ENCODE assay signal across 9 cellular contexts in the genomic region with DNA sequence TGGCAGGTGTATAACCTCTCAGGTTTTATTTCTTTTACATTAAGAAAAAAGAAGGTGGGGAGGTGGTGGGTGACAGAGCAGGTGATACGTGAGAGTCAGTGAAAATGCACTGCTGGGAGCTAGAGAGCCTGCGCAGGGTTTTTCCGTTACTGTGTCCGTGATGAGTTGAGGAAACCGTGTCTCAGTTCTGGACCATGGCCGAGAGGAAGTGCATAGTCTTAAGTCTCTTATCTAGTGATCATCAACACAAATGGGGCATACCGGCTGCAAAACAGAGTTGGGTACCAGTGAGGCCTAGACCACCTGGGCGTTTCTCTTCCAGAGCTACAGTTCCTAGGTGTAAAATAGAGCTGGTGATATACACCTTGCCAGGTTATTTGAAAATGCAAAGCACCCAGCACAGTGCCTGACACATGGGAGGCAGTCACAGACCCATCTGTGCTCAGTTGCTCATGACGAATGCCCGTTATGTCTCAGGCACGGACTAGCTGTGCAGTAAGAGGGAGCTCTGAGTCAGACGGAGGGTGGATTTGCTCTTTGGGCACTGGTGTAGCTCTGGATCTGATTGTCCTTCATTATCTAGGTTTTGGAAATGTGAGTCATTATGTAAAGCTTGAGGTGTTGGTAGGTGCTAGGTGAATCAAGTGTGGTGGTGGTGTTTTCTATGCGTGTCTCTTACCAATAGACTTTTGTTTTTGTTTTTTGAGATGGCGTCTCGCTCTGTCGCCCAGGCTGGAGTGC.
A peak's percentile ranks its signal among the peaks of the same experiment; 100 is the strongest.
DNase-seq lines count a peak whose midpoint lies in the region; ATAC-seq and TF ChIP-seq lines count a peak whose summit lies in the region.
"Had no signal": no experiment of that assay in that cellular context is flagged by ENCODE, and none has a peak within 500 bp of the region (broad histone marks: within the 10 kb centered on the region; RNA-seq: fewer than 3 reads in every experiment).

No MANE protein-coding gene starts in this region.

- H4K20me1 ChIP-seq in DOHH2 (ENCODE audit: control insufficient read depth, insufficient read depth, low read depth, low read length), result no peaks in the 10 kb centered on the region

- peak overlapping the region; percentile 89 for H3K27ac ChIP-seq in DOHH2 (ENCODE audit: low read depth, low read length)
- H3K27ac ChIP-seq: cardiac muscle cell had no signal

- H3K79me2 ChIP-seq in DOHH2 (ENCODE audit: control insufficient read depth, low read length), result peaks cover 90% of the 10 kb centered on the region

- peak overlapping the region; percentile 90 for H3K27ac Mint-ChIP-seq in activated naive CD4-positive, alpha-beta T cell treated with anti-CD3 and anti-CD28 coated beads, Interleukin-2, amount 50 U/mL, for 24 hours

- TF ChIP-seq CTCF in DOHH2 (IDR thresholded peaks at IDR 0.05; ENCODE audit: low read depth, low read length, poor library complexity, severe bottlenecking) (peak; percentile 10), BE2C (IDR thresholded peaks at IDR 0.05; ENCODE audit: low read depth, low read length) (no peak)

- H3K9me3 ChIP-seq in DOHH2 (ENCODE audit: control insufficient read depth, insufficient read depth, low read length), result no peaks in the 10 kb centered on the region
- no peaks in the 10 kb centered on the region for H3K9me3 ChIP-seq in BE2C

- no peaks in the 10 kb centered on the region for H3K9me2 ChIP-seq in DOHH2 (replicated peaks; ENCODE audit: control insufficient read depth, low read length)

- H3K4me2 ChIP-seq in DOHH2 (ENCODE audit: low read length), result peak overlapping the region; percentile 91

- peak overlapping the region; percentile 12 for H3K4me3 Mint-ChIP-seq in activated naive CD4-positive, alpha-beta T cell treated with anti-CD3 and anti-CD28 coated beads, Interleukin-2, amount 50 U/mL, for 24 hours

- H3K36me3 Mint-ChIP-seq in activated naive CD4-positive, alpha-beta T cell treated with anti-CD3 and anti-CD28 coated beads, Interleukin-2, amount 50 U/mL, for 24 hours, result peaks cover 6% of the 10 kb centered on the region

- DNase-seq in NCI-H226 (peak; percentile 82), mucosa of gallbladder (ENCODE audit: low spot score) (no peak), ureter (ENCODE audit: low spot score) (no peak), BE2C (no peak)
- peak; percentile 92 for DNase-seq in stimulated activated CD4-positive, alpha-beta T cell treated with anti-CD3 and anti-CD28 coated beads, Interleukin-1b, Interleukin-23, amount 100 ng/mL, for 48 hours

- H3K4me1 ChIP-seq in DOHH2 (ENCODE audit: control insufficient read depth, low read length) (peaks cover 72% of the 10 kb centered on the region), BE2C (no peaks in the 10 kb centered on the region; the same call in 1 of the 2 replicates)

- H3K4me1 Mint-ChIP-seq in activated naive CD4-positive, alpha-beta T cell treated with anti-CD3 and anti-CD28 coated beads, Interleukin-2, amount 50 U/mL, for 24 hours, result peaks cover 73% of the 10 kb centered on the region

- H3K36me3 ChIP-seq in DOHH2 (ENCODE audit: control insufficient read depth, low read length) (no peaks in the 10 kb centered on the region), BE2C (no peaks in the 10 kb centered on the region)
- H3K36me3 ChIP-seq: cardiac muscle cell had no signal

- H3K27me3 ChIP-seq in DOHH2 (ENCODE audit: control insufficient read depth, low read length) (no peaks in the 10 kb centered on the region), BE2C (no peaks in the 10 kb centered on the region)
- H3K27me3 ChIP-seq: cardiac muscle cell had no signal

- H3K4me3 ChIP-seq in DOHH2 (ENCODE audit: low read length), result peak overlapping the region; percentile 69
- H3K4me3 ChIP-seq in BE2C (ENCODE audit: low read depth, low read length), result no peak overlapping the region
- H3K4me3 ChIP-seq: cardiac muscle cell had no signal

- H3K9me3 Mint-ChIP-seq in activated naive CD4-positive, alpha-beta T cell treated with anti-CD3 and anti-CD28 coated beads, Interleukin-2, amount 50 U/mL, for 24 hours, result no peaks in the 10 kb centered on the region

- H3K27me3 Mint-ChIP-seq in activated naive CD4-positive, alpha-beta T cell treated with anti-CD3 and anti-CD28 coated beads, Interleukin-2, amount 50 U/mL, for 24 hours, result no peaks in the 10 kb centered on the region

- ATAC-seq in GM21576 (IDR thresholded peaks at IDR 0.05; ENCODE audit: unreplicated experiment), result peak; percentile 58

- peaks cover 22% of the 10 kb centered on the region for H3F3A ChIP-seq in DOHH2 (ENCODE audit: control insufficient read depth, insufficient read depth)

Comparison
In these comparisons a context has a peak if more than half of its experiments do, and no peak if none do; other contexts are left out.
1. DNase-seq: peak in NCI-H226 (single experiment) and stimulated activated CD4-positive, alpha-beta T cell treated with anti-CD3 and anti-CD28 coated beads, Interleukin-1b, Interleukin-23, amount 100 ng/mL, for 48 hours (single experiment); none in mucosa of gallbladder (single experiment), ureter (single experiment) and BE2C (single experiment).